Comparison of ENCODE assay signal across 17 cellular contexts in the genomic region with DNA sequence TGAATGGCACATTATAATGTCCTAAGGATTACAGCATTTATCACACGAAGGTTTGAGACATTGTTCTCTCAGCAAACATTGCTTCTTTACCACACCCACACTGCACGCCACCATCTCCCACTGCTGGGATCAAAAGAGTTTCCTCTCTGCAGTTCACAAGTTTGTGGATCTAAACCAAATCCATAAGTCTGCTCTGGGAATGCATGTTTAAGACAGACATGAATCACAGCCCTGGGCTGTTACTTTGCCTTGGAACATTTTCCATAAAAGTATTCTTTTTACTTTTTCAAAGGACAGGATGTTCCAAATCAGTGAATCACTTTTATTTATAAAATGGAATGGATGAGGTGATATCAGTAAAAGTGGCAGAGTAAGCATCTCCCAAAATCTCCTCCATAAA. TPM values are rescaled to one million over a fixed set of nuclear protein-coding genes. Genes with fewer than 3 reads are reported as not detected.
DNase-seq lines count a peak whose midpoint lies in the region; FAIRE-seq and TF ChIP-seq lines count a peak whose summit lies in the region.
"Had no signal": no experiment of that assay in that cellular context is flagged by ENCODE, and none has a peak within 500 bp of the region (broad histone marks: within the 10 kb centered on the region; RNA-seq: fewer than 3 reads in every experiment).

No MANE protein-coding gene starts in this region.

- TF ChIP-seq CTCF in MCF 10A (IDR thresholded peaks at IDR 0.05; ENCODE audit: unreplicated experiment) (no peak), breast epithelium (IDR thresholded peaks at IDR 0.05) (no peak), sigmoid colon (IDR thresholded peaks at IDR 0.05) (no peak), tibial nerve (IDR thresholded peaks at IDR 0.05) (no peak)

- POLR2A ChIA-PET in MCF 10A (lab: Yijun Ruan, JAX): no interaction called here

- no peak overlapping the region for H3K27ac Mint-ChIP-seq in MCF 10A (ENCODE audit: low read depth, unreplicated experiment)
- H3K27ac Mint-ChIP-seq: activated naive CD8-positive, alpha-beta T cell; nephron progenitor cell had no signal

- no peaks in the 10 kb centered on the region for H3K36me3 Mint-ChIP-seq in MCF 10A (ENCODE audit: insufficient read depth, unreplicated experiment)
- H3K36me3 Mint-ChIP-seq: activated naive CD8-positive, alpha-beta T cell had no signal

- H3K9me3 ChIP-seq in breast epithelium (no peaks in the 10 kb centered on the region), sigmoid colon (no peaks in the 10 kb centered on the region), tibial nerve (no peaks in the 10 kb centered on the region)

- no peak for TF ChIP-seq POLR2A in breast epithelium (IDR thresholded peaks at IDR 0.05)
- TF ChIP-seq POLR2A in sigmoid colon (IDR thresholded peaks at IDR 0.05): no peak
- TF ChIP-seq POLR2A in tibial nerve (IDR thresholded peaks at IDR 0.05): no peak

- DNase-seq in MCF 10A (ENCODE audit: unreplicated experiment) (peak; percentile 19), breast epithelium (ENCODE audit: low spot score in 2 of 2) (no peak), astrocyte of the hippocampus (ENCODE audit: low read depth, low spot score) (peak; percentile 35), glomerular endothelial cell (ENCODE audit: extremely low read depth, low read depth, low spot score) (peak; percentile 29), urothelium cell line (ENCODE audit: low spot score) (peak; percentile 37), HUDEP-2 (lab: John Stamatoyannopoulos, UW; ENCODE audit: unreplicated experiment in 76 of 76) (no peak), sigmoid colon (no peak), tibial nerve (ENCODE audit: low spot score in 2 of 2) (no peak)
- DNase-seq: head of caudate nucleus, NCI-H2171 treated with DMSO at 0.1 percent for 48 hours, nephron progenitor cell had no signal

- intact Hi-C loops in MCF 10A (cut with micrococcal nuclease): no loop called here
- intact Hi-C loops in breast epithelium (cut with DNase I; ENCODE audit: low total_unique reads): no loop called here
- intact Hi-C loops in sigmoid colon (cut with DNase I): no loop called here

- TF ChIP-seq EP300 in sigmoid colon (IDR thresholded peaks at IDR 0.05) (no peak), tibial nerve (IDR thresholded peaks at IDR 0.05) (no peak)

- no peaks in the 10 kb centered on the region for H3K9me3 Mint-ChIP-seq in MCF 10A (ENCODE audit: unreplicated experiment)

- H3K27me3 Mint-ChIP-seq in MCF 10A (ENCODE audit: insufficient read depth, unreplicated experiment): no peaks in the 10 kb centered on the region

- H3K4me1 ChIP-seq in breast epithelium: no peaks in the 10 kb centered on the region
- peaks cover 0 to 5% (median 0%) of the 10 kb centered on the region in 4 donors for H3K4me1 ChIP-seq in sigmoid colon
- H3K4me1 ChIP-seq in tibial nerve: no peaks in the 10 kb centered on the region

- WGBS in sigmoid colon, 2 donors: 19 to 50% methylated on average over 2 of the region's 2 CpGs
- 42 to 45% methylated on average over 2 of the region's 2 CpGs for WGBS in tibial nerve, 2 donors

- H3K4me3 Mint-ChIP-seq in MCF 10A (ENCODE audit: unreplicated experiment): no peak overlapping the region
- H3K4me3 Mint-ChIP-seq: activated naive CD8-positive, alpha-beta T cell; nephron progenitor cell had no signal

- BruUV-seq in MCF 10A (replicated peaks; lab: Mats Ljungman, UMichigan): no TSS peak

- H3K4me1 Mint-ChIP-seq in MCF 10A (ENCODE audit: insufficient read depth, unreplicated experiment): peaks cover 16% of the 10 kb centered on the region

- H3K27me3 ChIP-seq in breast epithelium (no peaks in the 10 kb centered on the region), sigmoid colon (no peaks in the 10 kb centered on the region), tibial nerve (no peaks in the 10 kb centered on the region)

- no peaks in the 10 kb centered on the region for H3K36me3 ChIP-seq in breast epithelium
- H3K36me3 ChIP-seq in sigmoid colon: no peaks in the 10 kb centered on the region
- no peaks in the 10 kb centered on the region for H3K36me3 ChIP-seq in tibial nerve

- no peak overlapping the region for H3K4me3 ChIP-seq in breast epithelium
- no peak overlapping the region for H3K4me3 ChIP-seq in sigmoid colon
- H3K4me3 ChIP-seq in tibial nerve: no peak overlapping the region
- H3K4me3 ChIP-seq: SK-N-MC, skin epidermis had no signal

- peak; percentile 35 for FAIRE-seq in urothelium cell line (lab: Jason Lieb, UNC)
- FAIRE-seq: D721Med had no signal

- CTCF ChIA-PET in MCF 10A (lab: Yijun Ruan, JAX): interaction anchor here (0.6 kb wide), 1 partner anchor 41 kb away, joined by 3 read pairs; no protein-coding TSS in a partner anchor

- H3K27ac ChIP-seq in breast epithelium (no peak overlapping the region), sigmoid colon (no peak overlapping the region), tibial nerve (no peak overlapping the region)
- H3K27ac ChIP-seq: 22Rv1, SK-N-MC had no signal

RNA-seq across cellular contexts. Expression of gene STPG4, which starts 36.1 kb away (rescaled TPM):
- total RNA-seq in MCF 10A (2022) (0.83 TPM in 1 of 2 replicates, not detected in the other), breast epithelium (under 1 TPM in 1 of 3 donors, not detected in 2; 0.32 TPM), glomerular endothelial cell (not detected in 2 replicates), sigmoid colon (1 to 10 TPM in 1 of 4 donors, under 1 TPM in 1, not detected in 2; 0.66 to 1.1 TPM), tibial nerve (1 to 10 TPM in 2 of 4 donors, under 1 TPM in 1, not detected in 1; 0.30 to 2.6 (median 1.4) TPM)
- polyA plus RNA-seq in sigmoid colon: under 1 TPM in 2 of 3 donors, not detected in 1; 0.12 to 0.60 TPM
- total RNA-seq: left lobe of liver had no signal

RNA-seq across cellular contexts. Expression of gene CALM2, which starts 57.3 kb away (rescaled TPM):
- total RNA-seq in MCF 10A (2022): 486 and 604 TPM in 2 replicates
- 100 to 1,000 TPM; 383 to 747 (median 494) TPM for total RNA-seq in breast epithelium
- total RNA-seq in glomerular endothelial cell: 456 and 586 TPM in 2 replicates
- 100 to 1,000 TPM; 594 to 993 (median 701) TPM for total RNA-seq in sigmoid colon
- 1,000 to 10,000 TPM in 2 of 3 donors, 100 to 1,000 TPM in 1; 660 to 1,449 (median 1,432) TPM for polyA plus RNA-seq in sigmoid colon
- total RNA-seq in tibial nerve: 1,000 to 10,000 TPM in 2 of 4 donors, 100 to 1,000 TPM in 2; 666 to 1,189 (median 889) TPM

Comparison
In these comparisons a context has a peak if more than half of its experiments do, and no peak if none do; other contexts are left out.
1. DNase-seq: peak in MCF 10A (single experiment), astrocyte of the hippocampus (single experiment), glomerular endothelial cell (single experiment) and urothelium cell line (single experiment); none in breast epithelium (0 of 2), HUDEP-2 (0 of 76), sigmoid colon (single experiment) and tibial nerve (0 of 2).